21 cellular contexts compared by ENCODE assay signal in genomic region chr11:44835326-44835725, GRCh38.
DNase-seq lines count a peak whose midpoint lies in the region; ATAC-seq, FAIRE-seq and TF ChIP-seq lines count a peak whose summit lies in the region.
"Had no signal": no experiment of that assay in that cellular context is flagged by ENCODE, and none has a peak within 500 bp of the region (broad histone marks: within the 10 kb centered on the region; RNA-seq: fewer than 3 reads in every experiment).

No MANE protein-coding gene starts in this region.

- no peak overlapping the region for H2BK15ac ChIP-seq in H1 (ENCODE audit: low read length)

- H3K23ac ChIP-seq in H1 (ENCODE audit: insufficient read length): no peak overlapping the region

- TF ChIP-seq EP300 in H1 (IDR thresholded peaks at IDR 0.05; ENCODE audit: borderline replicate concordance in 1 of 2, low read depth in 2 of 2, low read length in 2 of 2): no peak

- peak; percentile 32 for FAIRE-seq in H1 (lab: Jason Lieb, UNC)
- FAIRE-seq: GM19239, HTR-8/SVneo had no signal

- H3K9ac ChIP-seq in H1 (replicated peaks in 1 of 4; ENCODE audit: extremely low read depth in 1 of 4, low read depth in 3 of 4, low read length in 3 of 4) (no peak overlapping the region), rectal smooth muscle tissue (ENCODE audit: low read length) (no peak overlapping the region), MM.1S (ENCODE audit: low read length) (no peak overlapping the region)

- TF ChIP-seq RAD21 in H1 (IDR thresholded peaks at IDR 0.05 in 1 of 2, conservative IDR thresholded peaks at IDR 0.05 in 1 of 2; ENCODE audit: low read depth in 2 of 2, low read length in 2 of 2): no peak

- H3K9me3 Mint-ChIP-seq in GM23338 (peaks cover 7% of the 10 kb centered on the region; the same call in 1 of the 3 replicates), mesothelial cell of epicardium (peaks cover 18% of the 10 kb centered on the region), HFFc6 (no peaks in the 10 kb centered on the region)

- no peaks in the 10 kb centered on the region for H3K36me3 ChIP-seq in GM23338 (ENCODE audit: insufficient read depth)
- no peaks in the 10 kb centered on the region for H3K36me3 ChIP-seq in H1 (ENCODE audit: control insufficient read depth in 2 of 4, insufficient read depth in 4 of 4, low read length in 3 of 4)
- H3K36me3 ChIP-seq in rectal smooth muscle tissue (ENCODE audit: control insufficient read depth, insufficient read depth, low read length): no peaks in the 10 kb centered on the region
- H3K36me3 ChIP-seq in MM.1S (replicated peaks; ENCODE audit: insufficient read depth, low read length): no peaks in the 10 kb centered on the region
- H3K36me3 ChIP-seq: SJCRH30 had no signal

- no peak overlapping the region for H3K4ac ChIP-seq in H1 (replicated peaks; ENCODE audit: insufficient read length, low read depth, low read length)

- H3K27me3 ChIP-seq in GM23338 (ENCODE audit: insufficient read depth) (no peaks in the 10 kb centered on the region), H1 (replicated peaks in 1 of 4; ENCODE audit: control insufficient read depth in 3 of 4, extremely low read depth in 1 of 4, insufficient read depth in 3 of 4, low read length in 3 of 4) (peaks cover 0 to 16% (median 9%) of the 10 kb centered on the region in 4 experiments; a peak in 4 of 7 replicates), rectal smooth muscle tissue (ENCODE audit: control insufficient read depth, insufficient read depth, low read length) (no peaks in the 10 kb centered on the region), MM.1S (replicated peaks; ENCODE audit: insufficient read depth, low read length) (no peaks in the 10 kb centered on the region; the same call in 1 of the 2 replicates)
- H3K27me3 ChIP-seq: SJCRH30 had no signal

- 0 out of 2 replicates have a peak, but pooled peaks cover 4% of the 10 kb centered on the region for H3F3A ChIP-seq in GM23338 (replicated peaks; ENCODE audit: low read depth)
- no peaks in the 10 kb centered on the region for H3F3A ChIP-seq in MM.1S (ENCODE audit: insufficient read depth, low read length)

- no peak overlapping the region for H3K56ac ChIP-seq in H1 (replicated peaks; ENCODE audit: insufficient read length, low read depth, low read length)

- H2BK120ac ChIP-seq in H1 (replicated peaks; ENCODE audit: low read depth, low read length): no peak overlapping the region

- H3K9me3 ChIP-seq in H1 (ENCODE audit: insufficient read depth in 2 of 2, low read depth in 1 of 2, low read length in 1 of 2): peaks cover 0 to 10% of the 10 kb centered on the region in 2 experiments; a peak in 1 of 4 replicates
- H3K9me3 ChIP-seq in MM.1S (replicated peaks; ENCODE audit: insufficient read depth, low read length): no peaks in the 10 kb centered on the region
- H3K9me3 ChIP-seq: SJCRH30 had no signal

- H2AK5ac ChIP-seq in H1 (ENCODE audit: low read depth, low read length): no peak overlapping the region

- H3K27me3 Mint-ChIP-seq in GM23338 (ENCODE audit: insufficient read depth, low read depth, poor library complexity): peaks cover 18% of the 10 kb centered on the region
- no peaks in the 10 kb centered on the region for H3K27me3 Mint-ChIP-seq in mesothelial cell of epicardium (ENCODE audit: low read depth)
- H3K27me3 Mint-ChIP-seq in HFFc6 (ENCODE audit: insufficient read depth): peaks cover 58% of the 10 kb centered on the region

- WGBS in H1 (ENCODE audit: extremely low coverage in 1 of 2, insufficient coverage in 1 of 2, insufficient read length in 1 of 2, insufficient replicate concordance in 2 of 2, low coverage in 1 of 2, low lambda C conversion rate in 2 of 2, missing lambda C conversion rate in 1 of 2), 2 experiments: 67% methylated on average over 4 of the region's 4 CpGs; no CpG with 5 or more reads in 1 of the 2 experiments

- no peak overlapping the region for H4K8ac ChIP-seq in H1 (ENCODE audit: extremely low read depth, insufficient read depth, low read length)

- H2BK20ac ChIP-seq in H1 (ENCODE audit: low read length): no peak overlapping the region

- H3K4me3 ChIP-seq in GM23338: no peak overlapping the region
- H3K4me3 ChIP-seq in H1 (ENCODE audit: extremely low read depth in 1 of 4, insufficient read depth in 2 of 4, low read depth in 3 of 4, low read length in 4 of 4): no peak overlapping the region
- no peak overlapping the region for H3K4me3 ChIP-seq in rectal smooth muscle tissue (ENCODE audit: low read length)
- H3K4me3 ChIP-seq in MM.1S (ENCODE audit: low read length): no peak overlapping the region
- H3K4me3 ChIP-seq: PC-9, SJCRH30 had no signal

- H4K5ac ChIP-seq in H1 (ENCODE audit: insufficient read length, low read depth, low read length): no peak overlapping the region

- peaks cover 15% of the 10 kb centered on the region for H3K36me3 Mint-ChIP-seq in GM23338 (ENCODE audit: low read depth)
- H3K36me3 Mint-ChIP-seq in mesothelial cell of epicardium: peaks cover 5% of the 10 kb centered on the region
- no peaks in the 10 kb centered on the region; the same call in 1 of the 2 replicates for H3K36me3 Mint-ChIP-seq in HFFc6 (ENCODE audit: low read depth)
- H3K36me3 Mint-ChIP-seq: CD14-positive monocyte had no signal

- H2AFZ ChIP-seq in GM23338 (no peak overlapping the region), H1 (ENCODE audit: low read length) (no peak overlapping the region), MM.1S (ENCODE audit: low read length) (no peak overlapping the region)
- H2AFZ ChIP-seq: PC-9 had no signal

- H4K20me1 ChIP-seq in GM23338 (replicated peaks; ENCODE audit: insufficient read depth) (no peaks in the 10 kb centered on the region), H1 (replicated peaks in 1 of 2; ENCODE audit: control insufficient read depth in 1 of 2, insufficient read depth in 2 of 2, low read length in 2 of 2) (no peaks in the 10 kb centered on the region), MM.1S (ENCODE audit: insufficient read depth, low read length) (no peaks in the 10 kb centered on the region)

- H3K4me2 ChIP-seq in GM23338 (peak overlapping the region; percentile 67; the same call in 1 of the 2 replicates), H1 (ENCODE audit: insufficient read depth in 1 of 2, low read depth in 2 of 2, low read length in 2 of 2) (no peak overlapping the region), MM.1S (ENCODE audit: low read depth, low read length) (no peak overlapping the region)
- H3K4me2 ChIP-seq: PC-9 had no signal

- H3K79me1 ChIP-seq in H1 (ENCODE audit: low read depth, low read length): no peaks in the 10 kb centered on the region

- H3K27ac ChIP-seq in GM23338 (ENCODE audit: low read depth) (no peak overlapping the region), H1 (ENCODE audit: low read depth, low read length) (no peak overlapping the region), rectal smooth muscle tissue (ENCODE audit: low read depth, low read length) (peak overlapping the region; percentile 74), MM.1S (ENCODE audit: low read length) (no peak overlapping the region)
- H3K27ac ChIP-seq: PC-9, SJCRH30 had no signal

- no peak overlapping the region for H3K27ac Mint-ChIP-seq in GM23338
- H3K27ac Mint-ChIP-seq in mesothelial cell of epicardium: peak overlapping the region; percentile 93
- no peak overlapping the region for H3K27ac Mint-ChIP-seq in HFFc6
- H3K27ac Mint-ChIP-seq: CD14-positive monocyte had no signal

- no peaks in the 10 kb centered on the region for H3K23me2 ChIP-seq in H1 (ENCODE audit: low read depth, low read length)

- H3K4me3 Mint-ChIP-seq in GM23338 (no peak overlapping the region), mesothelial cell of epicardium (no peak overlapping the region), HFFc6 (no peak overlapping the region)
- H3K4me3 Mint-ChIP-seq: CD14-positive monocyte, H9 had no signal

- peak overlapping the region; percentile 20 for H2BK12ac ChIP-seq in H1 (ENCODE audit: low read depth, low read length)

- CTCF ChIA-PET in H1 (lab: Charles Lee; ENCODE audit: partially characterized antibody): interaction anchor here (0.8 to 2.6 kb wide), 8 partner anchors 10 to 60 kb away, joined by 3 to 9 read pairs (median 6); no protein-coding TSS in a partner anchor

- peaks cover 48% of the 10 kb centered on the region for H3K4me1 Mint-ChIP-seq in GM23338
- H3K4me1 Mint-ChIP-seq in mesothelial cell of epicardium: peaks cover 38% of the 10 kb centered on the region
- peaks cover 28% of the 10 kb centered on the region for H3K4me1 Mint-ChIP-seq in HFFc6 (ENCODE audit: low read depth)

- DNase-seq in GM23338 (ENCODE audit: low spot score) (no peak), H1 (ENCODE audit: low read depth in 1 of 2, low spot score in 2 of 2) (no peak), mesothelial cell of epicardium (ENCODE audit: low spot score in 2 of 2, unreplicated experiment in 2 of 2) (no peak), NCI-H345 treated with DMSO at 0.1 percent for 48 hours (lab: John Stamatoyannopoulos, UW; ENCODE audit: unreplicated experiment) (no peak), MM.1S (no peak), HFFc6 (no peak), NCI-H128 (lab: John Stamatoyannopoulos, UW; ENCODE audit: unreplicated experiment) (no peak)
- DNase-seq: GF-D8, H9, KG1, NCI-H1436 treated with DMSO at 0.1 percent for 48 hours, NCI-H2029 treated with DMSO at 0.1 percent for 48 hours, NCI-H2171 treated with DMSO at 0.1 percent for 48 hours, NCI-H510A, NCI-H774, PC-9, SJCRH30 had no signal

- no peak overlapping the region for H3K14ac ChIP-seq in H1 (ENCODE audit: insufficient read length)

- H3K4me1 ChIP-seq in GM23338 (ENCODE audit: insufficient read depth) (peaks cover 38% of the 10 kb centered on the region), H1 (replicated peaks in 1 of 4; ENCODE audit: control insufficient read depth in 3 of 4, insufficient read depth in 4 of 4, low read length in 3 of 4) (peaks cover 10 to 19% (median 14%) of the 10 kb centered on the region in 4 experiments; a peak in 6 of 7 replicates), rectal smooth muscle tissue (ENCODE audit: control insufficient read depth, insufficient read depth, low read length) (peaks cover 27% of the 10 kb centered on the region), MM.1S (ENCODE audit: low read length) (no peaks in the 10 kb centered on the region)

- H3K79me2 ChIP-seq in GM23338 (replicated peaks; ENCODE audit: insufficient read depth): no peaks in the 10 kb centered on the region
- H3K79me2 ChIP-seq in H1 (ENCODE audit: control insufficient read depth in 1 of 2, insufficient read depth in 2 of 2, low read length in 2 of 2): no peaks in the 10 kb centered on the region
- H3K79me2 ChIP-seq in MM.1S (ENCODE audit: low read length): no peaks in the 10 kb centered on the region

- H3K9me2 ChIP-seq in GM23338 (ENCODE audit: insufficient read depth) (no peaks in the 10 kb centered on the region), MM.1S (replicated peaks; ENCODE audit: insufficient read depth, low read length) (no peaks in the 10 kb centered on the region)

- POLR2A ChIA-PET in H1 (lab: Charles Lee; ENCODE audit: partially characterized antibody): interaction anchor here (1.4 to 3.7 kb wide), 3 partner anchors 11 to 54 kb away, joined by 3 to 14 read pairs (median 6); no protein-coding TSS in a partner anchor

- no peak overlapping the region for H2BK5ac ChIP-seq in H1 (ENCODE audit: low read depth, low read length)

- H4K91ac ChIP-seq in H1 (replicated peaks; ENCODE audit: insufficient read length, low read length): peak overlapping the region; percentile 50

- TF ChIP-seq POLR2A in H1 (IDR thresholded peaks at IDR 0.05; ENCODE audit: control extremely low read depth in 1 of 2, low read depth in 2 of 2, low read length in 2 of 2): no peak

- TF ChIP-seq CTCF in GM23338 (conservative IDR thresholded peaks at IDR 0.05; ENCODE audit: low read depth in 2 of 2) (no peak), H1 (IDR thresholded peaks at IDR 0.05; ENCODE audit: control extremely low read depth in 1 of 3, insufficient read depth in 1 of 3, low read depth in 1 of 3, low read length in 3 of 3) (no peak), mesothelial cell of epicardium (IDR thresholded peaks at IDR 0.05; ENCODE audit: unreplicated experiment) (no peak), MM.1S (IDR thresholded peaks at IDR 0.05; ENCODE audit: low read length) (no peak), HFFc6 (IDR thresholded peaks at IDR 0.05) (no peak)

- H3K18ac ChIP-seq in H1 (ENCODE audit: extremely low read depth, low read length): no peak overlapping the region

- ATAC-seq in GM23338: no peak
